ENCODE assay signal across 8 cellular contexts in genomic region chrX:36908801-36909403, GRCh38.
DNase-seq lines count a peak whose midpoint lies in the region; ATAC-seq and TF ChIP-seq lines count a peak whose summit lies in the region.

No MANE protein-coding gene starts in this region.

- H2AFZ ChIP-seq in KMS-11 (ENCODE audit: low read depth) (no peak overlapping the region), SU-DHL-6 (ENCODE audit: low read depth, low read length, severe bottlenecking) (no peak overlapping the region)

- H3K4me3 ChIP-seq in KMS-11 (IDR thresholded peaks at IDR 0.05; ENCODE audit: insufficient read depth, low read depth, low read length): no peak overlapping the region
- H3K4me3 ChIP-seq in SU-DHL-6 (ENCODE audit: insufficient read depth, low read length, poor library complexity, severe bottlenecking): no peak overlapping the region

- H3K9ac ChIP-seq in KMS-11 (no peak overlapping the region), SU-DHL-6 (ENCODE audit: low read length) (no peak overlapping the region)

- H3K4me2 ChIP-seq in KMS-11 (no peak overlapping the region), SU-DHL-6 (ENCODE audit: low read depth, low read length, poor library complexity, severe bottlenecking) (no peak overlapping the region)

- peak; percentile 84 for ATAC-seq in GM18858 (IDR thresholded peaks at IDR 0.05; ENCODE audit: unreplicated experiment)

- DNase-seq in ACHN (peak; percentile 34), inferior parietal cortex (ENCODE audit: extremely low spot score) (peak; percentile 20), GF-D8 (lab: John Stamatoyannopoulos, UW) (no peak)
- no peak for DNase-seq in activated CD4-positive, CD25-positive, alpha-beta regulatory T cell (lab: John Stamatoyannopoulos, UW)
- DNase-seq in stimulated activated naive CD4-positive, alpha-beta T cell (lab: John Stamatoyannopoulos, UW): no peak

- H3K9me3 ChIP-seq in SU-DHL-6 (ENCODE audit: insufficient read depth, low read length): no peaks in the 10 kb centered on the region

- no peaks in the 10 kb centered on the region for H3K4me1 ChIP-seq in KMS-11 (ENCODE audit: low read depth, poor library complexity, severe bottlenecking)

- H3K9me2 ChIP-seq in SU-DHL-6 (replicated peaks; ENCODE audit: insufficient read depth, low read length): no peaks in the 10 kb centered on the region

- H3K79me2 ChIP-seq in KMS-11 (ENCODE audit: insufficient read depth, low read depth) (no peaks in the 10 kb centered on the region), SU-DHL-6 (ENCODE audit: insufficient read depth, low read length) (no peaks in the 10 kb centered on the region)

- no peaks in the 10 kb centered on the region for H3K36me3 ChIP-seq in KMS-11 (ENCODE audit: insufficient read depth)
- no peaks in the 10 kb centered on the region for H3K36me3 ChIP-seq in SU-DHL-6 (ENCODE audit: low read length)

- H4K20me1 ChIP-seq in KMS-11 (ENCODE audit: insufficient read depth): no peaks in the 10 kb centered on the region
- no peaks in the 10 kb centered on the region for H4K20me1 ChIP-seq in SU-DHL-6 (ENCODE audit: low read depth, low read length)

- H3K27me3 ChIP-seq in KMS-11 (ENCODE audit: insufficient read depth, low read depth): no peaks in the 10 kb centered on the region
- no peaks in the 10 kb centered on the region for H3K27me3 ChIP-seq in SU-DHL-6 (ENCODE audit: low read length)

- TF ChIP-seq CTCF in KMS-11 (conservative IDR thresholded peaks at IDR 0.05; ENCODE audit: low read depth, low read length) (peak; percentile 66), SU-DHL-6 (IDR thresholded peaks at IDR 0.05; ENCODE audit: insufficient read depth, low read length, poor library complexity, severe bottlenecking) (peak; percentile 37)

- H3F3A ChIP-seq in SU-DHL-6 (ENCODE audit: insufficient read depth): no peaks in the 10 kb centered on the region

- in situ Hi-C loops in ACHN (cut with HindIII; ENCODE audit: low pct_ligation_motif_present, low pct_unique_long_range_greater_than_20kb, low sequenced_read_pairs): no loop called here

- no peak overlapping the region for H3K27ac ChIP-seq in KMS-11
- no peak overlapping the region for H3K27ac ChIP-seq in SU-DHL-6 (ENCODE audit: low read depth, low read length)

Comparison
In these comparisons a context has a peak if more than half of its experiments do, and no peak if none do; other contexts are left out.
1. DNase-seq: peak in ACHN (single experiment) and inferior parietal cortex (single experiment); none in activated CD4-positive, CD25-positive, alpha-beta regulatory T cell (0 of 4), stimulated activated naive CD4-positive, alpha-beta T cell (0 of 6) and GF-D8 (single experiment).